ENCODE assay signal across 1 cellular context in genomic region chr5:177457239-177458121, GRCh38.
TF ChIP-seq lines count a peak whose summit lies in the region.

No MANE protein-coding gene starts in this region.

TF ChIP-seq in K562, 482 proteins besides CTCF, POLR2A, EP300 and RAD21 (continued from another document):
- peak; percentile 83 to 88 for TF ChIP-seq KDM1A (IDR thresholded peaks at IDR 0.05)
- TF ChIP-seq ESRRA (IDR thresholded peaks at IDR 0.05; ENCODE audit: borderline replicate concordance, low read depth), result peak; percentile 36; the same call in 1 of the 2 replicates
- TF ChIP-seq DNMT1 (IDR thresholded peaks at IDR 0.05), result no peak
- no peak for TF ChIP-seq EZH2 (IDR thresholded peaks at IDR 0.05; ENCODE audit: borderline replicate concordance, low read depth, low read length)
- TF ChIP-seq RREB1 (CRISPR knock-in tag; IDR thresholded peaks at IDR 0.05), result peak; percentile 91; the same call in 1 of the 2 replicates
- no peak for TF ChIP-seq GATAD2B (IDR thresholded peaks at IDR 0.05; ENCODE audit: borderline replicate concordance)
- no peak for TF ChIP-seq TEAD4 (IDR thresholded peaks at IDR 0.05; ENCODE audit: low read length)
- TF ChIP-seq TEAD4 (CRISPR knock-in tag; IDR thresholded peaks at IDR 0.05; ENCODE audit: borderline replicate concordance), result no peak
- TF ChIP-seq PREB (CRISPR knock-in tag; IDR thresholded peaks at IDR 0.05), result no peak
